Comparison of ENCODE assay signal across 9 cellular contexts in genomic region chr4:1746265-1746691, GRCh38. TPM values are rescaled to one million over a fixed set of nuclear protein-coding genes. Genes with fewer than 3 reads are reported as not detected.
DNase-seq lines count a peak whose midpoint lies in the region; TF ChIP-seq lines count a peak whose summit lies in the region.
"Had no signal": no experiment of that assay in that cellular context is flagged by ENCODE, and none has a peak within 500 bp of the region (broad histone marks: within the 10 kb centered on the region; RNA-seq: fewer than 3 reads in every experiment).

No MANE protein-coding gene starts in this region.

- H3K4me3 ChIP-seq in adipocyte (ENCODE audit: low read length) (no peak overlapping the region), hepatocyte (no peak overlapping the region)
- H3K4me3 ChIP-seq: BLaER1 had no signal

- H3K27me3 ChIP-seq in adipocyte (replicated peaks; ENCODE audit: control insufficient read depth, insufficient read depth, low read length) (peaks cover 4% of the 10 kb centered on the region), hepatocyte (no peaks in the 10 kb centered on the region)
- H3K27me3 ChIP-seq: BLaER1 had no signal

- DNase-seq in NCI-H146 (lab: John Stamatoyannopoulos, UW) (peak; percentile 61), NCI-H146 treated with DMSO at 0.1 percent for 48 hours (lab: John Stamatoyannopoulos, UW; ENCODE audit: unreplicated experiment) (no peak), T-helper 1 cell (peak; percentile 40 to 65 (median 61)), adipocyte (ENCODE audit: low read depth) (peak; percentile 79), hepatocyte (ENCODE audit: low spot score) (peak; percentile 88), NCI-H2196 treated with DMSO at 0.1 percent for 48 hours (lab: John Stamatoyannopoulos, UW; ENCODE audit: unreplicated experiment) (no peak)
- peak; percentile 45 to 71 for DNase-seq in stimulated activated CD4-positive, alpha-beta T cell treated with anti-CD3 and anti-CD28 coated beads, Interleukin-15, amount 100 ng/mL, for 1 hour (ENCODE audit: low read depth in 1 of 2, low spot score in 1 of 2)

- H3K9me3 ChIP-seq in adipocyte (ENCODE audit: control insufficient read depth, low read length) (no peaks in the 10 kb centered on the region), hepatocyte (ENCODE audit: low read depth) (no peaks in the 10 kb centered on the region)
- H3K9me3 ChIP-seq: BLaER1 had no signal

- peaks cover under 1% of the 10 kb centered on the region for H3K36me3 ChIP-seq in adipocyte (ENCODE audit: control insufficient read depth, insufficient read depth, low read length, severe bottlenecking)
- no peaks in the 10 kb centered on the region for H3K36me3 ChIP-seq in hepatocyte (replicated peaks; ENCODE audit: insufficient read depth, low read depth)

- peak; percentile 87 for TF ChIP-seq CTCF in LNCAP (IDR thresholded peaks at IDR 0.05)
- peak; percentile 78 for TF ChIP-seq CTCF in hepatocyte (IDR thresholded peaks at IDR 0.05; ENCODE audit: poor library complexity)

- peak overlapping the region; percentile 46 for H3K4me2 ChIP-seq in hepatocyte
- H3K4me2 ChIP-seq: BLaER1 had no signal

- no peak overlapping the region for H2AFZ ChIP-seq in hepatocyte

- no peaks in the 10 kb centered on the region for H3K9me2 ChIP-seq in hepatocyte (replicated peaks; ENCODE audit: insufficient read depth)

- H3K79me2 ChIP-seq in hepatocyte: no peaks in the 10 kb centered on the region

- 25% methylated on average over 14 of the region's 17 CpGs for WGBS in hepatocyte (ENCODE audit: low lambda C conversion rate, missing lambda C conversion rate)

- H4K20me1 ChIP-seq in hepatocyte (ENCODE audit: insufficient read depth, poor library complexity, severe bottlenecking): no peaks in the 10 kb centered on the region

- H3K9ac ChIP-seq in adipocyte (ENCODE audit: low read length): no peak overlapping the region
- H3K9ac ChIP-seq: BLaER1 had no signal

- H3K4me1 ChIP-seq in adipocyte (ENCODE audit: control insufficient read depth, insufficient read depth, low read length) (no peaks in the 10 kb centered on the region), hepatocyte (ENCODE audit: insufficient read depth) (peaks cover 4% of the 10 kb centered on the region)

- no peak overlapping the region for H3K27ac ChIP-seq in hepatocyte
- H3K27ac ChIP-seq: BLaER1 had no signal

RNA-seq across cellular contexts. Expression of gene TACC3, which starts 25.0 kb away (rescaled TPM):
- total RNA-seq in hepatocyte: 9.3 and 10.5 TPM in 2 replicates
- 14.8 and 16.7 TPM in 2 replicates for polyA plus RNA-seq in hepatocyte

RNA-seq across cellular contexts. Expression of gene TMEM129, which starts 25.2 kb away (rescaled TPM):
- 36.1 and 40.8 TPM in 2 replicates for total RNA-seq in hepatocyte
- 57.8 and 59.4 TPM in 2 replicates for polyA plus RNA-seq in hepatocyte

RNA-seq across cellular contexts. Expression of gene SLBP, which starts 34.2 kb away (rescaled TPM):
- 48.2 and 82.5 TPM in 2 replicates for total RNA-seq in hepatocyte
- 81.8 and 84.0 TPM in 2 replicates for polyA plus RNA-seq in hepatocyte

RNA-seq across cellular contexts. Expression of gene FGFR3, which starts 46.8 kb away (rescaled TPM):
- 70.0 and 82.0 TPM in 2 replicates for total RNA-seq in hepatocyte
- polyA plus RNA-seq in hepatocyte: 99.8 and 132 TPM in 2 replicates

Comparison
In these comparisons a context has a peak if more than half of its experiments do, and no peak if none do; other contexts are left out.
1. DNase-seq: peak in NCI-H146 (single experiment), T-helper 1 cell (5 of 5), adipocyte (single experiment), hepatocyte (single experiment) and stimulated activated CD4-positive, alpha-beta T cell treated with anti-CD3 and anti-CD28 coated beads, Interleukin-15, amount 100 ng/mL, for 1 hour (2 of 2); none in NCI-H146 treated with DMSO at 0.1 percent for 48 hours (single experiment) and NCI-H2196 treated with DMSO at 0.1 percent for 48 hours (single experiment).